ENCODE assay signal across 10 cellular contexts in genomic region chr10:9331583-9332008, GRCh38.
DNase-seq lines count a peak whose midpoint lies in the region; ATAC-seq and TF ChIP-seq lines count a peak whose summit lies in the region.
"Had no signal": no experiment of that assay in that cellular context is flagged by ENCODE, and none has a peak within 500 bp of the region (broad histone marks: within the 10 kb centered on the region; RNA-seq: fewer than 3 reads in every experiment).

No MANE protein-coding gene starts in this region.

- no peaks in the 10 kb centered on the region for H3F3A ChIP-seq in PC-3 (ENCODE audit: low read length, unreplicated experiment)

- H3K9me3 Mint-ChIP-seq in endothelial cell (ENCODE audit: unreplicated experiment), result no peaks in the 10 kb centered on the region

- H3K4me1 Mint-ChIP-seq in endothelial cell (ENCODE audit: unreplicated experiment), result no peaks in the 10 kb centered on the region

- ATAC-seq in GM18511 (IDR thresholded peaks at IDR 0.05; ENCODE audit: unreplicated experiment), result peak; percentile 86
- ATAC-seq in HG03175 (IDR thresholded peaks at IDR 0.05; ENCODE audit: unreplicated experiment), result peak; percentile 82
- no peak for ATAC-seq in PC-3

- H3K79me2 ChIP-seq in PC-3 (ENCODE audit: low read length), result no peaks in the 10 kb centered on the region

- no peak overlapping the region for H3K4me3 Mint-ChIP-seq in endothelial cell (ENCODE audit: unreplicated experiment)

- intact Hi-C loops in PC-3 (cut with micrococcal nuclease), result loop anchor here (2.0 kb wide), 1 partner anchor 1939 kb away; no protein-coding TSS in a partner anchor

- POLR2A ChIA-PET in PC-3 (lab: Charles Lee; ENCODE audit: unreplicated experiment), result no interaction called here

- peaks cover 5% of the 10 kb centered on the region for H3K27me3 Mint-ChIP-seq in endothelial cell (ENCODE audit: unreplicated experiment)

- no peak overlapping the region for H3K27ac Mint-ChIP-seq in endothelial cell (ENCODE audit: unreplicated experiment)

- H4K20me1 ChIP-seq in PC-3 (ENCODE audit: low read length), result no peaks in the 10 kb centered on the region

- TF ChIP-seq CTCF in BE2C (IDR thresholded peaks at IDR 0.05; ENCODE audit: low read depth, low read length) (peak; percentile 68), PC-3 (conservative IDR thresholded peaks at IDR 0.05; ENCODE audit: low read depth, low read length) (peak; percentile 63), endothelial cell (IDR thresholded peaks at IDR 0.05; ENCODE audit: unreplicated experiment) (peak; percentile 93)

- H3K9me3 ChIP-seq in BE2C, result no peaks in the 10 kb centered on the region
- no peaks in the 10 kb centered on the region for H3K9me3 ChIP-seq in PC-3 (ENCODE audit: low read length)
- H3K9me3 ChIP-seq: SJCRH30 had no signal

- no peaks in the 10 kb centered on the region for H3K36me3 Mint-ChIP-seq in endothelial cell (ENCODE audit: low read depth, unreplicated experiment)

- no peak overlapping the region for H3K9ac ChIP-seq in PC-3 (ENCODE audit: low read length)

- H3K9me2 ChIP-seq in PC-3 (replicated peaks; ENCODE audit: low read length), result no peaks in the 10 kb centered on the region

- CTCF ChIA-PET in PC-3 (lab: Charles Lee), result no interaction called here

- H3K36me3 ChIP-seq in BE2C, result no peaks in the 10 kb centered on the region
- H3K36me3 ChIP-seq in PC-3 (ENCODE audit: low read depth, low read length), result no peaks in the 10 kb centered on the region
- H3K36me3 ChIP-seq: SJCRH30 had no signal

- H3K4me2 ChIP-seq in PC-3 (ENCODE audit: low read length), result no peak overlapping the region

- no peaks in the 10 kb centered on the region for H3K4me1 ChIP-seq in BE2C
- no peaks in the 10 kb centered on the region for H3K4me1 ChIP-seq in PC-3 (ENCODE audit: insufficient read depth, low read length)
- H3K4me1 ChIP-seq: SJCRH30 had no signal

- BruUV-seq in PC-3 (replicated peaks; lab: Mats Ljungman, UMichigan), result no TSS peak

- H3K27me3 ChIP-seq in BE2C, result peaks cover 17% of the 10 kb centered on the region
- H3K27me3 ChIP-seq in PC-3 (ENCODE audit: low read length), result no peaks in the 10 kb centered on the region
- H3K27me3 ChIP-seq: SJCRH30 had no signal

- no peak overlapping the region for H2AFZ ChIP-seq in PC-3 (ENCODE audit: low read length)

- H3K4me3 ChIP-seq in BE2C (ENCODE audit: low read depth, low read length), result no peak overlapping the region
- no peak overlapping the region for H3K4me3 ChIP-seq in PC-3 (ENCODE audit: low read length)
- H3K4me3 ChIP-seq: SJCRH30, skin epidermis had no signal

- no peak overlapping the region for H3K27ac ChIP-seq in PC-3 (ENCODE audit: low read length)
- H3K27ac ChIP-seq: SJCRH30, skin epidermis had no signal

- DNase-seq in BE2C, result no peak
- DNase-seq in PC-3, result peak; percentile 32
- DNase-seq in endothelial cell (ENCODE audit: low spot score), result no peak
- DNase-seq in myocyte (ENCODE audit: low read depth), result peak; percentile 44
- no peak for DNase-seq in COLO668 (lab: John Stamatoyannopoulos, UW; ENCODE audit: unreplicated experiment)
- DNase-seq in NCI-H2107 (lab: John Stamatoyannopoulos, UW), result no peak

Comparison
In these comparisons a context has a peak if more than half of its experiments do, and no peak if none do; other contexts are left out.
1. DNase-seq: peak in PC-3 (single experiment) and myocyte (single experiment); none in BE2C (single experiment), endothelial cell (single experiment), COLO668 (single experiment) and NCI-H2107 (single experiment).
2. Peak in every context shown above with its lines, with median percentiles within 50 percentile points of each other: CTCF ChIP-seq.